In the genomic region with DNA sequence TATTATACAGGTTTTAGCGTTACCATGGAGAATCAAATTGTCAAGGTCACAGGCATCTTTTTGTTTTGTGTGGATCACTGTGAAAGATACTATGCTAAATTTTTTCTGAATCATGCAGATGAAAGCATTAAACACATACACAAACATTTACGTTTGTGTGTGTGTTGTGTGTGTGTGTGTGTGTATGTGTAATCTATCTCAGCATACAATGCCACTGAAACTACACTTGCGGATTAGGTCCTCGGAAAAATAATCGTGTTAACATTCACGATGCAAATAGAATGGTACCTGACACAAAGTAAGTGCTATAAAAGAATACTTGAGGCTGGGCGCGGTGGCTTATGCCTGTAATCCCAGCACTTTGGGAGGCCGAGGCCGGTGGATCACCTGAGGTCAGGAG, we compare ENCODE assay signal across 29 cellular contexts.
"Had no signal": no experiment of that assay in that cellular context is flagged by ENCODE, and none has a peak within 500 bp of the region (broad histone marks: within the 10 kb centered on the region; RNA-seq: fewer than 3 reads in every experiment).

No MANE protein-coding gene starts in this region.

- H3K4me3 Mint-ChIP-seq: activated CD8-positive, alpha-beta T cell treated with anti-CD3 and anti-CD28 coated beads for 36 hours; activated naive CD4-positive, alpha-beta T cell treated with anti-CD3 and anti-CD28 coated beads, Interleukin-2, amount 50 U/mL, for 24 hours; activated naive CD8-positive, alpha-beta T cell treated with anti-CD3 and anti-CD28 coated beads for 36 hours; activated naive CD8-positive, alpha-beta T cell treated with anti-CD3 and anti-CD28 coated beads, Interleukin-2, amount 50 U/mL, for 24 hours; activated T-cell treated with anti-CD3 and anti-CD28 coated beads, Interleukin-2, amount 50 U/mL, for 4 hours; activated T-helper 17 cell treated with anti-CD3 and anti-CD28 coated beads, Interleukin-2, amount 50 U/mL, for 72 hours; brain had no signal

- H3K4me1 ChIP-seq: adrenal gland, breast epithelium, colonic mucosa, esophagus squamous epithelium, gastroesophageal sphincter had no signal

- H3K36me3 ChIP-seq: adrenal gland, breast epithelium, cardiac muscle cell, colonic mucosa, esophagus squamous epithelium, gastroesophageal sphincter had no signal

- DNase-seq: activated CD4-positive, alpha-beta T cell treated with anti-CD3 and anti-CD28 coated beads for 48 hours; activated CD4-positive, alpha-beta T cell treated with anti-CD3 and anti-CD28 coated beads, Interleukin-2, amount 50 U/mL, for 1 hour; activated CD4-positive, alpha-beta T cell treated with anti-CD3 and anti-CD28 coated beads, Interleukin-2, amount 50 U/mL, for 48 hours; activated CD8-positive, alpha-beta memory T cell treated with anti-CD3 and anti-CD28 coated beads for 24 hours; activated CD8-positive, alpha-beta T cell treated with anti-CD3 and anti-CD28 coated beads for 36 hours; activated effector memory CD4-positive, alpha-beta T cell treated with Interleukin-2 at 50 U/mL for 16 hours; activated gamma-delta T cell treated with Interleukin-2 at 50 U/mL for 16 hours; activated naive CD4-positive, alpha-beta T cell treated with Interleukin-2 at 50 U/mL for 16 hours; activated naive CD8-positive, alpha-beta T cell treated with anti-CD3 and anti-CD28 coated beads for 36 hours; activated naive CD8-positive, alpha-beta T cell treated with anti-CD3 and anti-CD28 coated beads, Interleukin-2, amount 50 U/mL, for 24 hours; activated T-cell treated with anti-CD3 and anti-CD28 coated beads, Interleukin-2, amount 50 U/mL, for 4 hours; adrenal gland; amygdala; aorta; central memory CD4-positive, alpha-beta T cell; cerebellar nuclear complex; colonic mucosa; effector CD8-positive, alpha-beta T cell; esophagus squamous epithelium; foreskin melanocyte; hippocampal formation; T-helper 2 cell had no signal

- H3K27ac ChIP-seq: adrenal gland, breast epithelium, cardiac muscle cell, colonic mucosa, epithelial cell of prostate, esophagus squamous epithelium, gastroesophageal sphincter had no signal

- H3K27me3 ChIP-seq: adrenal gland, breast epithelium, cardiac muscle cell, colonic mucosa, esophagus squamous epithelium, gastroesophageal sphincter had no signal

- H3K4me1 Mint-ChIP-seq: activated naive CD4-positive, alpha-beta T cell treated with anti-CD3 and anti-CD28 coated beads, Interleukin-2, amount 50 U/mL, for 24 hours; activated T-helper 17 cell treated with anti-CD3 and anti-CD28 coated beads, Interleukin-2, amount 50 U/mL, for 72 hours; brain had no signal

- H3K27ac Mint-ChIP-seq: activated CD8-positive, alpha-beta T cell treated with anti-CD3 and anti-CD28 coated beads for 36 hours; activated naive CD4-positive, alpha-beta T cell treated with anti-CD3 and anti-CD28 coated beads, Interleukin-2, amount 50 U/mL, for 24 hours; activated naive CD8-positive, alpha-beta T cell treated with anti-CD3 and anti-CD28 coated beads for 36 hours; activated naive CD8-positive, alpha-beta T cell treated with anti-CD3 and anti-CD28 coated beads, Interleukin-2, amount 50 U/mL, for 24 hours; activated T-helper 17 cell treated with anti-CD3 and anti-CD28 coated beads, Interleukin-2, amount 50 U/mL, for 72 hours had no signal

- H3K36me3 Mint-ChIP-seq: activated naive CD4-positive, alpha-beta T cell treated with anti-CD3 and anti-CD28 coated beads, Interleukin-2, amount 50 U/mL, for 24 hours; activated naive CD8-positive, alpha-beta T cell treated with anti-CD3 and anti-CD28 coated beads for 36 hours; brain had no signal

- H3K27me3 Mint-ChIP-seq: activated CD8-positive, alpha-beta T cell treated with anti-CD3 and anti-CD28 coated beads for 36 hours; activated naive CD4-positive, alpha-beta T cell treated with anti-CD3 and anti-CD28 coated beads, Interleukin-2, amount 50 U/mL, for 24 hours; activated naive CD8-positive, alpha-beta T cell treated with anti-CD3 and anti-CD28 coated beads for 36 hours; activated naive CD8-positive, alpha-beta T cell treated with anti-CD3 and anti-CD28 coated beads, Interleukin-2, amount 50 U/mL, for 24 hours; activated T-helper 17 cell treated with anti-CD3 and anti-CD28 coated beads, Interleukin-2, amount 50 U/mL, for 72 hours had no signal

- H3K4me3 ChIP-seq: adrenal gland, breast epithelium, cardiac muscle cell, colonic mucosa, esophagus squamous epithelium, gastroesophageal sphincter had no signal

- H3K9me3 Mint-ChIP-seq: activated CD8-positive, alpha-beta T cell treated with anti-CD3 and anti-CD28 coated beads for 36 hours; activated naive CD4-positive, alpha-beta T cell treated with anti-CD3 and anti-CD28 coated beads, Interleukin-2, amount 50 U/mL, for 24 hours; activated naive CD8-positive, alpha-beta T cell treated with anti-CD3 and anti-CD28 coated beads for 36 hours; activated naive CD8-positive, alpha-beta T cell treated with anti-CD3 and anti-CD28 coated beads, Interleukin-2, amount 50 U/mL, for 24 hours; activated T-cell treated with anti-CD3 and anti-CD28 coated beads, Interleukin-2, amount 50 U/mL, for 4 hours; activated T-helper 17 cell treated with anti-CD3 and anti-CD28 coated beads, Interleukin-2, amount 50 U/mL, for 72 hours; brain had no signal

- H3K9me3 ChIP-seq: adrenal gland, breast epithelium, colonic mucosa, esophagus squamous epithelium, gastroesophageal sphincter had no signal

- ATAC-seq: activated CD8-positive, alpha-beta T cell treated with anti-CD3 and anti-CD28 coated beads for 36 hours; activated naive CD8-positive, alpha-beta T cell treated with anti-CD3 and anti-CD28 coated beads, Interleukin-2, amount 50 U/mL, for 24 hours; activated T-cell treated with anti-CD3 and anti-CD28 coated beads, Interleukin-2, amount 50 U/mL, for 4 hours; activated T-helper 17 cell treated with anti-CD3 and anti-CD28 coated beads, Interleukin-2, amount 50 U/mL, for 72 hours; gastroesophageal sphincter had no signal
